In genomic region chr16:17416461-17417221, GRCh38 we compare ENCODE assay signal across 8 cellular contexts.
A peak's percentile ranks its signal among the peaks of the same experiment; 100 is the strongest.
DNase-seq lines count a peak whose midpoint lies in the region; ATAC-seq and TF ChIP-seq lines count a peak whose summit lies in the region.

No MANE protein-coding gene starts in this region.

- H3K4me1 Mint-ChIP-seq in nephron, result peaks cover 20% of the 10 kb centered on the region

- peaks cover 27% of the 10 kb centered on the region for H3K4me1 ChIP-seq in effector memory CD4-positive, alpha-beta T cell (ENCODE audit: control insufficient read depth, insufficient read depth, low read length, poor library complexity, severe bottlenecking)

- H3K4me3 ChIP-seq in effector memory CD4-positive, alpha-beta T cell (ENCODE audit: insufficient read depth, low read depth, low read length, poor library complexity, severe bottlenecking), result peak overlapping the region; percentile 49

- H3K27ac Mint-ChIP-seq in nephron, result no peak overlapping the region

- peak overlapping the region; percentile 66 for H3K27ac ChIP-seq in effector memory CD4-positive, alpha-beta T cell (ENCODE audit: insufficient read depth, low read length, poor library complexity, severe bottlenecking)
- H3K27ac ChIP-seq in substantia nigra (ENCODE audit: low read depth, low read length, poor library complexity, severe bottlenecking), result peak overlapping the region; percentile 54

- H3K36me3 ChIP-seq in effector memory CD4-positive, alpha-beta T cell (ENCODE audit: control insufficient read depth, insufficient read depth, low read length), result no peaks in the 10 kb centered on the region

- no peaks in the 10 kb centered on the region for H3K36me3 Mint-ChIP-seq in nephron (ENCODE audit: low read depth)

- H3K9me3 ChIP-seq in effector memory CD4-positive, alpha-beta T cell (ENCODE audit: control insufficient read depth, low read length), result no peaks in the 10 kb centered on the region

- peaks cover 9% of the 10 kb centered on the region for H3K9me3 Mint-ChIP-seq in nephron

- ATAC-seq in HG03439 (IDR thresholded peaks at IDR 0.05; ENCODE audit: unreplicated experiment), result peak; percentile 94

- H3K27me3 Mint-ChIP-seq in nephron (ENCODE audit: low read depth), result peaks cover 5% of the 10 kb centered on the region

- DNase-seq in AML-193 (lab: John Stamatoyannopoulos, UW) (peak; percentile 45 to 62), GM19240 (ENCODE audit: insufficient read length, low spot score) (peak; percentile 72), substantia nigra (lab: John Stamatoyannopoulos, UW) (peak in 44 of 49 donors; percentile 3 to 65 (median 35)), NCI-H1048 (lab: John Stamatoyannopoulos, UW) (no peak)
- peak; percentile 21 for DNase-seq in activated CD4-positive, alpha-beta T cell treated with anti-CD3 and anti-CD28 coated beads for 1 hour
- DNase-seq in effector memory CD4-positive, alpha-beta T cell, result peak in 2 of 3 donors; percentile 18 to 19

- peak in 2 of 3 experiments; percentile 16 to 17 for TF ChIP-seq CTCF in nephron (IDR thresholded peaks at IDR 0.05; ENCODE audit: unreplicated experiment in 3 of 3)

- peak overlapping the region in 1 of 3 experiments; percentile 28 for H3K4me3 Mint-ChIP-seq in nephron

- no peaks in the 10 kb centered on the region for H3K27me3 ChIP-seq in effector memory CD4-positive, alpha-beta T cell (replicated peaks; ENCODE audit: control insufficient read depth, insufficient read depth, low read length, poor library complexity, severe bottlenecking)
